21 cellular contexts compared by ENCODE assay signal in the genomic region with DNA sequence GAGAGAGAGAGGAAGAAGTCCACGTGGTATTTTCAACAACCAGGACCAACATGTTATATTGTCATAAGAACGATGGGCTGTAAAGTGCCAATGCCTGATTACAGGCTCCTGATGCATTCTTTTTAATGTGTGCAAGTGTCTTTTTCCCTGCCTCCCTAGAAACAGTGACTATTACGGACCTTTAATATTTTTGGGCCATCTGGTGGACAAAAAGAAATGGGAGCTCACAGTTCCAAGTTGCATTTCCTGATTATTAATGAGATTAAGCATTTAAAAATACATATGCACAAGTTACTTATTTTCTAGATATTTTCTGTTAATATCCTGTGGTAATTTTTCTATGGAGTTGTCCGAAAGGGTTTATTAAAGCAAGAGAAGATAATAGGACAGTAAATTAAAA.
DNase-seq lines count a peak whose midpoint lies in the region; ATAC-seq, FAIRE-seq and TF ChIP-seq lines count a peak whose summit lies in the region.
"Had no signal": no experiment of that assay in that cellular context is flagged by ENCODE, and none has a peak within 500 bp of the region (broad histone marks: within the 10 kb centered on the region; RNA-seq: fewer than 3 reads in every experiment).

No MANE protein-coding gene starts in this region.

- no peak overlapping the region for H3K4me3 ChIP-seq in esophagus squamous epithelium
- H3K4me3 ChIP-seq: BLaER1 treated with 17β-estradiol and CSF1 and Interleukin-3, amounts not matched to agents 10 nM and 100 nM had no signal

- no peaks in the 10 kb centered on the region for H3K9me3 ChIP-seq in esophagus squamous epithelium
- H3K9me3 ChIP-seq: SK-N-SH had no signal

- TF ChIP-seq POLR2A in esophagus squamous epithelium (IDR thresholded peaks at IDR 0.05) = no peak

- WGBS in esophagus squamous epithelium, 2 donors = 38 to 62% methylated on average over 4 of the region's 4 CpGs

- H3K4me3 Mint-ChIP-seq in nephron = no peak overlapping the region
- H3K4me3 Mint-ChIP-seq in stimulated activated effector memory CD8-positive, alpha-beta T cell treated with anti-CD3 and anti-CD28 coated beads, Interleukin-12 subunit alpha, Interleukin-12 subunit beta, amount 100 ng/mL, for 72 hours = no peak overlapping the region
- H3K4me3 Mint-ChIP-seq: CD8-positive, alpha-beta memory T cell had no signal

- no peaks in the 10 kb centered on the region for H3K36me3 ChIP-seq in esophagus squamous epithelium
- H3K36me3 ChIP-seq: BLaER1 treated with 17β-estradiol and CSF1 and Interleukin-3, amounts not matched to agents 10 nM and 100 nM had no signal

- H3K4me1 ChIP-seq in esophagus squamous epithelium = no peaks in the 10 kb centered on the region
- H3K4me1 ChIP-seq: BLaER1 treated with 17β-estradiol and CSF1 and Interleukin-3, amounts not matched to agents 10 nM and 100 nM had no signal

- H3K36me3 Mint-ChIP-seq in nephron (ENCODE audit: low read depth) = no peaks in the 10 kb centered on the region
- no peaks in the 10 kb centered on the region for H3K36me3 Mint-ChIP-seq in stimulated activated effector memory CD8-positive, alpha-beta T cell treated with anti-CD3 and anti-CD28 coated beads, Interleukin-12 subunit alpha, Interleukin-12 subunit beta, amount 100 ng/mL, for 72 hours
- H3K36me3 Mint-ChIP-seq: CD8-positive, alpha-beta memory T cell; IgD-negative memory B cell had no signal

- peak; percentile 83 for FAIRE-seq in endometrium (lab: Jason Lieb, UNC)
- FAIRE-seq: GM12892 had no signal

- DNase-seq in stimulated activated effector memory CD8-positive, alpha-beta T cell treated with anti-CD3 and anti-CD28 coated beads, Interleukin-12 subunit alpha, Interleukin-12 subunit beta, amount 100 ng/mL, for 72 hours (ENCODE audit: low spot score in 2 of 2) = no peak
- no peak for DNase-seq in esophagus squamous epithelium (lab: John Stamatoyannopoulos, UW)
- DNase-seq in NCI-H2196 treated with DMSO at 0.1 percent for 48 hours (lab: John Stamatoyannopoulos, UW; ENCODE audit: unreplicated experiment) = no peak
- DNase-seq: Calu3; CD8-positive, alpha-beta memory T cell; DMS153; GOT3; NCI-H187 treated with DMSO at 0.1 percent for 48 hours; NCI-H2107; NCI-H69; SIG-M5; SK-N-SH had no signal

- H3K4me1 Mint-ChIP-seq in nephron = no peaks in the 10 kb centered on the region
- H3K4me1 Mint-ChIP-seq in stimulated activated effector memory CD8-positive, alpha-beta T cell treated with anti-CD3 and anti-CD28 coated beads, Interleukin-12 subunit alpha, Interleukin-12 subunit beta, amount 100 ng/mL, for 72 hours = no peaks in the 10 kb centered on the region
- H3K4me1 Mint-ChIP-seq: CD8-positive, alpha-beta memory T cell; IgD-negative memory B cell had no signal

- H3K27ac Mint-ChIP-seq in nephron = no peak overlapping the region
- no peak overlapping the region for H3K27ac Mint-ChIP-seq in stimulated activated effector memory CD8-positive, alpha-beta T cell treated with anti-CD3 and anti-CD28 coated beads, Interleukin-12 subunit alpha, Interleukin-12 subunit beta, amount 100 ng/mL, for 72 hours
- H3K27ac Mint-ChIP-seq: CD8-positive, alpha-beta memory T cell; IgD-negative memory B cell had no signal

- intact Hi-C loops in esophagus squamous epithelium (cut with DNase I) = no loop called here

- no peaks in the 10 kb centered on the region for H3K27me3 Mint-ChIP-seq in nephron (ENCODE audit: low read depth)
- H3K27me3 Mint-ChIP-seq: CD8-positive, alpha-beta memory T cell; IgD-negative memory B cell had no signal

- ATAC-seq in stimulated activated effector memory CD8-positive, alpha-beta T cell treated with anti-CD3 and anti-CD28 coated beads, Interleukin-12 subunit alpha, Interleukin-12 subunit beta, amount 100 ng/mL, for 72 hours = no peak
- ATAC-seq: HCT116, Panc1 had no signal

- peaks cover 3% of the 10 kb centered on the region for H3K9me3 Mint-ChIP-seq in nephron
- peaks cover 11% of the 10 kb centered on the region for H3K9me3 Mint-ChIP-seq in stimulated activated effector memory CD8-positive, alpha-beta T cell treated with anti-CD3 and anti-CD28 coated beads, Interleukin-12 subunit alpha, Interleukin-12 subunit beta, amount 100 ng/mL, for 72 hours

- H3K27me3 ChIP-seq in esophagus squamous epithelium = no peaks in the 10 kb centered on the region
- H3K27me3 ChIP-seq: BLaER1 treated with 17β-estradiol and CSF1 and Interleukin-3, amounts not matched to agents 10 nM and 100 nM had no signal

- TF ChIP-seq CTCF in C4-2B (conservative IDR thresholded peaks at IDR 0.05) (peak; percentile 53), LNCAP (IDR thresholded peaks at IDR 0.05) (peak; percentile 58), nephron (IDR thresholded peaks at IDR 0.05; ENCODE audit: unreplicated experiment in 3 of 3) (peak in 2 of 3 experiments; percentile 30 to 35), esophagus squamous epithelium (IDR thresholded peaks at IDR 0.05) (no peak)

- H3K27ac ChIP-seq in C4-2B (no peak overlapping the region), esophagus squamous epithelium (no peak overlapping the region)
- H3K27ac ChIP-seq: BLaER1 treated with 17β-estradiol and CSF1 and Interleukin-3, amounts not matched to agents 10 nM and 100 nM had no signal

Comparison
In these comparisons a context has a peak if more than half of its experiments do, and no peak if none do; other contexts are left out.
1. CTCF ChIP-seq: peak in C4-2B (single experiment), LNCAP (single experiment) and nephron (2 of 3); none in esophagus squamous epithelium (0 of 6).